In the genomic region with DNA sequence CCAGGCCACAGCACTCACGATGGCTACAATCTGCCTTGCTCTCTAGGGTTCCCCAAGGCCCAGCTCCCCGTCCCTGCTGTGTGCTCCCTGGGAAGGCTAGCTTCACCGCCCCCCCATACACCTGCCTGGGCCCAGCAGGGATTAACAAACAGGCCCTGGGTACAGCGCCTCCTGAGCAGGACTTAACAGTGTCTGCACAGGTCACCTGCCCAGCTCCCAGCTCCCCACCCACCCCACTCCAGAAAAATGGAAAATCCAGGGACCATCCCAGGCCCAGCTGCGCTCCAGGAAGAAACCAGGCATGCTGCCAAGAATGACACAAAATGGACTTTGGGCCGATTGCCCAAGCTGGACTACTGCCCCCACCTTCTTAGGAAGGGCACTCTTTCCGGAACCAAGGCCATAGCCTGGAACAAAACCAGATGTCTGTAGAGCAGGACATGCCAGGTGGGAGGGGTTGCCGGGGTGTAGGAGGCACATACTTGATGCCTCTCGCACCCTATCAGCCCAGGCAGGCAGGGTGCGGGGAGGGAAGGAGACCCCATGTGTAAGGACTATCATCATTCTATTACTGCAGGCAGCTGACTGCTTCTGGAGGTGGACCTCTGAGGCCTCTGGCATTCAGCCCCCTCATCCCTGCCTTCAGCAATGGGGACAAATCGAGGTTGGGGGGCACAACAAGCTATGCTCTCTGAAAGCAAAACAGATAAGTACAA, we compare ENCODE assay signal across 1 cellular context.
TF ChIP-seq lines count a peak whose summit lies in the region.

No MANE protein-coding gene starts in this region.

TF ChIP-seq in HepG2, 621 proteins besides CTCF, POLR2A, EP300 and RAD21 (continued from another document and continues in another):
- TF ChIP-seq, protein P1, sequence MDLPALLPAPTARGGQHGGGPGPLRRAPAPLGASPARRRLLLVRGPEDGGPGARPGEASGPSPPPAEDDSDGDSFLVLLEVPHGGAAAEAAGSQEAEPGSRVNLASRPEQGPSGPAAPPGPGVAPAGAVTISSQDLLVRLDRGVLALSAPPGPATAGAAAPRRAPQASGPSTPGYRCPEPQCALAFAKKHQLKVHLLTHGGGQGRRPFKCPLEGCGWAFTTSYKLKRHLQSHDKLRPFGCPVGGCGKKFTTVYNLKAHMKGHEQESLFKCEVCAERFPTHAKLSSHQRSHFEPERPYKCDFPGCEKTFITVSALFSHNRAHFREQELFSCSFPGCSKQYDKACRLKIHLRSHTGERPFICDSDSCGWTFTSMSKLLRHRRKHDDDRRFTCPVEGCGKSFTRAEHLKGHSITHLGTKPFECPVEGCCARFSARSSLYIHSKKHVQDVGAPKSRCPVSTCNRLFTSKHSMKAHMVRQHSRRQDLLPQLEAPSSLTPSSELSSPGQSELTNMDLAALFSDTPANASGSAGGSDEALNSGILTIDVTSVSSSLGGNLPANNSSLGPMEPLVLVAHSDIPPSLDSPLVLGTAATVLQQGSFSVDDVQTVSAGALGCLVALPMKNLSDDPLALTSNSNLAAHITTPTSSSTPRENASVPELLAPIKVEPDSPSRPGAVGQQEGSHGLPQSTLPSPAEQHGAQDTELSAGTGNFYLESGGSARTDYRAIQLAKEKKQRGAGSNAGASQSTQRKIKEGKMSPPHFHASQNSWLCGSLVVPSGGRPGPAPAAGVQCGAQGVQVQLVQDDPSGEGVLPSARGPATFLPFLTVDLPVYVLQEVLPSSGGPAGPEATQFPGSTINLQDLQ (CRISPR knock-in tag; IDR thresholded peaks at IDR 0.05) = peak; percentile 62; the same call in 1 of the 2 replicates
- TF ChIP-seq IRX3 (CRISPR knock-in tag; IDR thresholded peaks at IDR 0.05; ENCODE audit: borderline replicate concordance, low read depth) (peak; percentile 94), ZNF124 (CRISPR knock-in tag; IDR thresholded peaks at IDR 0.05) (peak; percentile 96), PTBP1 (IDR thresholded peaks at IDR 0.05; ENCODE audit: low read depth, low read length, poor library complexity, severe bottlenecking) (no peak), ERF (CRISPR knock-in tag; IDR thresholded peaks at IDR 0.05) (peak; percentile 100), PAF1 (CRISPR knock-in tag; IDR thresholded peaks at IDR 0.05) (no peak), ISL2 (CRISPR knock-in tag; IDR thresholded peaks at IDR 0.05) (peak; percentile 98), GPN1 (CRISPR knock-in tag; IDR thresholded peaks at IDR 0.05; ENCODE audit: borderline replicate concordance) (no peak), SRSF1 (optimal IDR thresholded peaks at IDR 0.05; ENCODE audit: low read depth, low read length) (no peak), FOXK1 (CRISPR knock-in tag; IDR thresholded peaks at IDR 0.05; ENCODE audit: borderline replicate concordance, low read depth) (peak; percentile 98), ZNF33B (CRISPR knock-in tag; IDR thresholded peaks at IDR 0.05) (peak; percentile 99), SMARCC2 (IDR thresholded peaks at IDR 0.05) (0 out of 2 replicates have a peak, but pooled peaks have one; percentile 35), ZNF451 (CRISPR knock-in tag; IDR thresholded peaks at IDR 0.05) (peak; percentile 98), PLRG1 (conservative IDR thresholded peaks at IDR 0.05) (no peak), ZNF607 (CRISPR knock-in tag; IDR thresholded peaks at IDR 0.05; ENCODE audit: borderline replicate concordance) (0 out of 2 replicates have a peak, but pooled peaks have one; percentile 26), CBX2 (IDR thresholded peaks at IDR 0.05; ENCODE audit: low read depth, low read length) (no peak), CBX2 (CRISPR knock-in tag; IDR thresholded peaks at IDR 0.05; ENCODE audit: low read depth) (peak; percentile 48; the same call in 1 of the 2 replicates), SMAD9 (CRISPR knock-in tag; IDR thresholded peaks at IDR 0.05) (peak; percentile 72; the same call in 1 of the 2 replicates), SYNCRIP (IDR thresholded peaks at IDR 0.05; ENCODE audit: insufficient read depth, low read depth, low read length) (no peak), ZNF180 (CRISPR knock-in tag; IDR thresholded peaks at IDR 0.05; ENCODE audit: borderline replicate concordance, low read depth) (no peak), MAFK (conservative IDR thresholded peaks at IDR 0.05 in 1 of 2, IDR thresholded peaks at IDR 0.05 in 1 of 2; ENCODE audit: low read length in 2 of 2) (peak in 1 of 2 experiments; percentile 25; a peak in 1 of 4 replicates), SAFB2 (CRISPR knock-in tag; IDR thresholded peaks at IDR 0.05; ENCODE audit: borderline replicate concordance, low read depth) (peak; percentile 89; the same call in 1 of the 2 replicates), PRMT3 (CRISPR knock-in tag; IDR thresholded peaks at IDR 0.05; ENCODE audit: borderline replicate concordance, low read depth) (peak; percentile 89; the same call in 1 of the 2 replicates), NKX3-1 (CRISPR knock-in tag; IDR thresholded peaks at IDR 0.05) (peak; percentile 93), HES4 (CRISPR knock-in tag; IDR thresholded peaks at IDR 0.05; ENCODE audit: borderline replicate concordance) (peak; percentile 87; the same call in 1 of the 2 replicates), ZNF775 (CRISPR knock-in tag; IDR thresholded peaks at IDR 0.05; ENCODE audit: borderline replicate concordance) (0 out of 2 replicates have a peak, but pooled peaks have one; percentile 74)
- TF ChIP-seq, protein P2, sequence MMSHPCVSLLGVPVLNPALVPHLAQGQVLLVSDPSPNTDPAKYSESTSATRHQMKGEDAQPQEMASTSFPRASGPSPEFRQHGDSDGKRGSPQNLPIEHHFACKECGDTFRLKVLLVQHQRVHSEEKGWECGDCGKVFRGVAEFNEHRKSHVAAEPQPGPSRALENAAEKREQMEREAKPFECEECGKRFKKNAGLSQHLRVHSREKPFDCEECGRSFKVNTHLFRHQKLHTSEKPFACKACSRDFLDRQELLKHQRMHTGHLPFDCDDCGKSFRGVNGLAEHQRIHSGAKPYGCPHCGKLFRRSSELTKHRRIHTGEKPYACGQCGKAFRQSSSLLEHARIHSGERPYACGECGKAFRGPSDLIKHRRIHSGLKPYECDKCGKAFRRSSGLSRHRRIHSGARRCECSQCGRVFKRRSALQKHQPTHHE (CRISPR knock-in tag; IDR thresholded peaks at IDR 0.05; ENCODE audit: borderline replicate concordance) = peak; percentile 98
- TF ChIP-seq, protein P3, sequence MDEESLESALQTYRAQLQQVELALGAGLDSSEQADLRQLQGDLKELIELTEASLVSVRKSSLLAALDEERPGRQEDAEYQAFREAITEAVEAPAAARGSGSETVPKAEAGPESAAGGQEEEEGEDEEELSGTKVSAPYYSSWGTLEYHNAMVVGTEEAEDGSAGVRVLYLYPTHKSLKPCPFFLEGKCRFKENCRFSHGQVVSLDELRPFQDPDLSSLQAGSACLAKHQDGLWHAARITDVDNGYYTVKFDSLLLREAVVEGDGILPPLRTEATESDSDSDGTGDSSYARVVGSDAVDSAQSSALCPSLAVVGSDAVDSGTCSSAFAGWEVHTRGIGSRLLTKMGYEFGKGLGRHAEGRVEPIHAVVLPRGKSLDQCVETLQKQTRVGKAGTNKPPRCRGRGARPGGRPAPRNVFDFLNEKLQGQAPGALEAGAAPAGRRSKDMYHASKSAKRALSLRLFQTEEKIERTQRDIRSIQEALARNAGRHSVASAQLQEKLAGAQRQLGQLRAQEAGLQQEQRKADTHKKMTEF (CRISPR knock-in tag; IDR thresholded peaks at IDR 0.05) = peak; percentile 100
- TF ChIP-seq, protein P4, sequence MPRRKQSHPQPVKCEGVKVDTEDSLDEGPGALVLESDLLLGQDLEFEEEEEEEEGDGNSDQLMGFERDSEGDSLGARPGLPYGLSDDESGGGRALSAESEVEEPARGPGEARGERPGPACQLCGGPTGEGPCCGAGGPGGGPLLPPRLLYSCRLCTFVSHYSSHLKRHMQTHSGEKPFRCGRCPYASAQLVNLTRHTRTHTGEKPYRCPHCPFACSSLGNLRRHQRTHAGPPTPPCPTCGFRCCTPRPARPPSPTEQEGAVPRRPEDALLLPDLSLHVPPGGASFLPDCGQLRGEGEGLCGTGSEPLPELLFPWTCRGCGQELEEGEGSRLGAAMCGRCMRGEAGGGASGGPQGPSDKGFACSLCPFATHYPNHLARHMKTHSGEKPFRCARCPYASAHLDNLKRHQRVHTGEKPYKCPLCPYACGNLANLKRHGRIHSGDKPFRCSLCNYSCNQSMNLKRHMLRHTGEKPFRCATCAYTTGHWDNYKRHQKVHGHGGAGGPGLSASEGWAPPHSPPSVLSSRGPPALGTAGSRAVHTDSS (CRISPR knock-in tag; conservative IDR thresholded peaks at IDR 0.05) = no peak
- TF ChIP-seq, protein P5, sequence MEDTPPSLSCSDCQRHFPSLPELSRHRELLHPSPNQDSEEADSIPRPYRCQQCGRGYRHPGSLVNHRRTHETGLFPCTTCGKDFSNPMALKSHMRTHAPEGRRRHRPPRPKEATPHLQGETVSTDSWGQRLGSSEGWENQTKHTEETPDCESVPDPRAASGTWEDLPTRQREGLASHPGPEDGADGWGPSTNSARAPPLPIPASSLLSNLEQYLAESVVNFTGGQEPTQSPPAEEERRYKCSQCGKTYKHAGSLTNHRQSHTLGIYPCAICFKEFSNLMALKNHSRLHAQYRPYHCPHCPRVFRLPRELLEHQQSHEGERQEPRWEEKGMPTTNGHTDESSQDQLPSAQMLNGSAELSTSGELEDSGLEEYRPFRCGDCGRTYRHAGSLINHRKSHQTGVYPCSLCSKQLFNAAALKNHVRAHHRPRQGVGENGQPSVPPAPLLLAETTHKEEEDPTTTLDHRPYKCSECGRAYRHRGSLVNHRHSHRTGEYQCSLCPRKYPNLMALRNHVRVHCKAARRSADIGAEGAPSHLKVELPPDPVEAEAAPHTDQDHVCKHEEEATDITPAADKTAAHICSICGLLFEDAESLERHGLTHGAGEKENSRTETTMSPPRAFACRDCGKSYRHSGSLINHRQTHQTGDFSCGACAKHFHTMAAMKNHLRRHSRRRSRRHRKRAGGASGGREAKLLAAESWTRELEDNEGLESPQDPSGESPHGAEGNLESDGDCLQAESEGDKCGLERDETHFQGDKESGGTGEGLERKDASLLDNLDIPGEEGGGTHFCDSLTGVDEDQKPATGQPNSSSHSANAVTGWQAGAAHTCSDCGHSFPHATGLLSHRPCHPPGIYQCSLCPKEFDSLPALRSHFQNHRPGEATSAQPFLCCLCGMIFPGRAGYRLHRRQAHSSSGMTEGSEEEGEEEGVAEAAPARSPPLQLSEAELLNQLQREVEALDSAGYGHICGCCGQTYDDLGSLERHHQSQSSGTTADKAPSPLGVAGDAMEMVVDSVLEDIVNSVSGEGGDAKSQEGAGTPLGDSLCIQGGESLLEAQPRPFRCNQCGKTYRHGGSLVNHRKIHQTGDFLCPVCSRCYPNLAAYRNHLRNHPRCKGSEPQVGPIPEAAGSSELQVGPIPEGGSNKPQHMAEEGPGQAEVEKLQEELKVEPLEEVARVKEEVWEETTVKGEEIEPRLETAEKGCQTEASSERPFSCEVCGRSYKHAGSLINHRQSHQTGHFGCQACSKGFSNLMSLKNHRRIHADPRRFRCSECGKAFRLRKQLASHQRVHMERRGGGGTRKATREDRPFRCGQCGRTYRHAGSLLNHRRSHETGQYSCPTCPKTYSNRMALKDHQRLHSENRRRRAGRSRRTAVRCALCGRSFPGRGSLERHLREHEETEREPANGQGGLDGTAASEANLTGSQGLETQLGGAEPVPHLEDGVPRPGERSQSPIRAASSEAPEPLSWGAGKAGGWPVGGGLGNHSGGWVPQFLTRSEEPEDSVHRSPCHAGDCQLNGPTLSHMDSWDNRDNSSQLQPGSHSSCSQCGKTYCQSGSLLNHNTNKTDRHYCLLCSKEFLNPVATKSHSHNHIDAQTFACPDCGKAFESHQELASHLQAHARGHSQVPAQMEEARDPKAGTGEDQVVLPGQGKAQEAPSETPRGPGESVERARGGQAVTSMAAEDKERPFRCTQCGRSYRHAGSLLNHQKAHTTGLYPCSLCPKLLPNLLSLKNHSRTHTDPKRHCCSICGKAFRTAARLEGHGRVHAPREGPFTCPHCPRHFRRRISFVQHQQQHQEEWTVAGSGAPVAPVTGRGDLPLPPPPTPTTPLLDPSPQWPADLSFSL (CRISPR knock-in tag; IDR thresholded peaks at IDR 0.05) = peak; percentile 81; the same call in 1 of the 2 replicates
- TF ChIP-seq, protein P6, sequence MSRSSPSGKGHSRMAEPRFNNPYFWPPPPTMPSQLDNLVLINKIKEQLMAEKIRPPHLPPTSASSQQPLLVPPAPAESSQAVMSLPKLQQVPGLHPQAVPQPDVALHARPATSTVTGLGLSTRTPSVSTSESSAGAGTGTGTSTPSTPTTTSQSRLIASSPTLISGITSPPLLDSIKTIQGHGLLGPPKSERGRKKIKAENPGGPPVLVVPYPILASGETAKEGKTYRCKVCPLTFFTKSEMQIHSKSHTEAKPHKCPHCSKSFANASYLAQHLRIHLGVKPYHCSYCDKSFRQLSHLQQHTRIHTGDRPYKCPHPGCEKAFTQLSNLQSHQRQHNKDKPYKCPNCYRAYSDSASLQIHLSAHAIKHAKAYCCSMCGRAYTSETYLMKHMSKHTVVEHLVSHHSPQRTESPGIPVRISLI (CRISPR knock-in tag; IDR thresholded peaks at IDR 0.05; ENCODE audit: borderline replicate concordance) = peak; percentile 91
- TF ChIP-seq, protein P7, sequence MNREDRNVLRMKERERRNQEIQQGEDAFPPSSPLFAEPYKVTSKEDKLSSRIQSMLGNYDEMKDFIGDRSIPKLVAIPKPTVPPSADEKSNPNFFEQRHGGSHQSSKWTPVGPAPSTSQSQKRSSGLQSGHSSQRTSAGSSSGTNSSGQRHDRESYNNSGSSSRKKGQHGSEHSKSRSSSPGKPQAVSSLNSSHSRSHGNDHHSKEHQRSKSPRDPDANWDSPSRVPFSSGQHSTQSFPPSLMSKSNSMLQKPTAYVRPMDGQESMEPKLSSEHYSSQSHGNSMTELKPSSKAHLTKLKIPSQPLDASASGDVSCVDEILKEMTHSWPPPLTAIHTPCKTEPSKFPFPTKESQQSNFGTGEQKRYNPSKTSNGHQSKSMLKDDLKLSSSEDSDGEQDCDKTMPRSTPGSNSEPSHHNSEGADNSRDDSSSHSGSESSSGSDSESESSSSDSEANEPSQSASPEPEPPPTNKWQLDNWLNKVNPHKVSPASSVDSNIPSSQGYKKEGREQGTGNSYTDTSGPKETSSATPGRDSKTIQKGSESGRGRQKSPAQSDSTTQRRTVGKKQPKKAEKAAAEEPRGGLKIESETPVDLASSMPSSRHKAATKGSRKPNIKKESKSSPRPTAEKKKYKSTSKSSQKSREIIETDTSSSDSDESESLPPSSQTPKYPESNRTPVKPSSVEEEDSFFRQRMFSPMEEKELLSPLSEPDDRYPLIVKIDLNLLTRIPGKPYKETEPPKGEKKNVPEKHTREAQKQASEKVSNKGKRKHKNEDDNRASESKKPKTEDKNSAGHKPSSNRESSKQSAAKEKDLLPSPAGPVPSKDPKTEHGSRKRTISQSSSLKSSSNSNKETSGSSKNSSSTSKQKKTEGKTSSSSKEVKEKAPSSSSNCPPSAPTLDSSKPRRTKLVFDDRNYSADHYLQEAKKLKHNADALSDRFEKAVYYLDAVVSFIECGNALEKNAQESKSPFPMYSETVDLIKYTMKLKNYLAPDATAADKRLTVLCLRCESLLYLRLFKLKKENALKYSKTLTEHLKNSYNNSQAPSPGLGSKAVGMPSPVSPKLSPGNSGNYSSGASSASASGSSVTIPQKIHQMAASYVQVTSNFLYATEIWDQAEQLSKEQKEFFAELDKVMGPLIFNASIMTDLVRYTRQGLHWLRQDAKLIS (CRISPR knock-in tag; IDR thresholded peaks at IDR 0.05) = peak; percentile 91
